In genomic region chr3:124097362-124098120, GRCh38 we compare ENCODE assay signal across 22 cellular contexts.
DNase-seq lines count a peak whose midpoint lies in the region; ATAC-seq and TF ChIP-seq lines count a peak whose summit lies in the region.
"Had no signal": no experiment of that assay in that cellular context is flagged by ENCODE, and none has a peak within 500 bp of the region (broad histone marks: within the 10 kb centered on the region; RNA-seq: fewer than 3 reads in every experiment).

No MANE protein-coding gene starts in this region.

- H4K20me1 ChIP-seq in GM23248 (ENCODE audit: insufficient read depth) (no peaks in the 10 kb centered on the region), SK-N-SH (ENCODE audit: insufficient read depth) (0 out of 2 replicates have a peak, but pooled peaks cover 5% of the 10 kb centered on the region)

- H3K4me2 ChIP-seq in GM23248 (ENCODE audit: unreplicated experiment) = no peak overlapping the region
- 0 out of 2 replicates have a peak overlapping the region, but pooled peaks have one; percentile 3 for H3K4me2 ChIP-seq in SK-N-SH
- H3K4me2 ChIP-seq: PC-9 had no signal

- ATAC-seq in HG03025 (IDR thresholded peaks at IDR 0.05; ENCODE audit: low FRiP score, unreplicated experiment) (no peak), GM19324 (IDR thresholded peaks at IDR 0.05; ENCODE audit: low FRiP score, unreplicated experiment) (no peak), left lobe of liver (no peak)
- ATAC-seq: activated CD4-positive, alpha-beta T cell treated with anti-CD3 and anti-CD28 coated beads for 36 hours; activated T-cell treated with anti-CD3 and anti-CD28 coated beads, Interleukin-2, amount 50 U/mL, for 72 hours; CD8-positive, alpha-beta T cell; natural killer cell had no signal

- H3K9me2 ChIP-seq in GM23248 (ENCODE audit: insufficient read depth) (no peaks in the 10 kb centered on the region), SK-N-SH (no peaks in the 10 kb centered on the region)

- no peak for TF ChIP-seq CTCF in SK-N-SH (IDR thresholded peaks at IDR 0.05)

- no peaks in the 10 kb centered on the region for H3K27me3 ChIP-seq in GM23248 (replicated peaks; ENCODE audit: insufficient read depth)
- no peaks in the 10 kb centered on the region for H3K27me3 ChIP-seq in SK-N-SH (ENCODE audit: insufficient read depth)
- H3K27me3 ChIP-seq: ovary, right atrium auricular region, transverse colon had no signal

- H3F3A ChIP-seq in GM23248 (ENCODE audit: insufficient read depth) (no peaks in the 10 kb centered on the region), SK-N-SH (replicated peaks; ENCODE audit: insufficient read depth) (peaks cover 6% of the 10 kb centered on the region)

- H3K36me3 ChIP-seq in GM23248 (ENCODE audit: low read depth) = no peaks in the 10 kb centered on the region
- no peaks in the 10 kb centered on the region for H3K36me3 ChIP-seq in SK-N-SH (replicated peaks in 1 of 2; ENCODE audit: control insufficient read depth in 1 of 2, insufficient read depth in 2 of 2, low read length in 1 of 2)
- H3K36me3 ChIP-seq: ovary, right atrium auricular region, transverse colon had no signal

- POLR2A ChIA-PET in SK-N-SH (lab: Yijun Ruan, JAX) = no interaction called here

- no peak overlapping the region for H2AFZ ChIP-seq in GM23248
- no peak overlapping the region for H2AFZ ChIP-seq in SK-N-SH (ENCODE audit: low read depth)
- H2AFZ ChIP-seq: PC-9 had no signal

- no peak for TF ChIP-seq RAD21 in SK-N-SH (IDR thresholded peaks at IDR 0.05; ENCODE audit: low read length)

- H3K79me2 ChIP-seq in GM23248 (ENCODE audit: insufficient read depth) = no peaks in the 10 kb centered on the region
- H3K79me2 ChIP-seq in SK-N-SH (ENCODE audit: insufficient read depth) = peaks cover 7% of the 10 kb centered on the region; the same call in 1 of the 2 replicates

- H3K27ac ChIP-seq in GM23248 (no peak overlapping the region), SK-N-SH (ENCODE audit: low read depth in 2 of 2, low read length in 1 of 2) (0 out of 4 replicates have a peak overlapping the region, but pooled peaks of 1 of the 2 experiments have one; percentile 2)
- H3K27ac ChIP-seq: ovary, PC-9, right atrium auricular region, transverse colon had no signal

- 74 to 77% methylated on average over 5 of the region's 5 CpGs for WGBS in GM23248 (ENCODE audit: low coverage in 1 of 2, low lambda C conversion rate in 2 of 2, missing lambda C conversion rate in 2 of 2), 2 experiments
- 74% methylated on average over 5 of the region's 5 CpGs for WGBS in SK-N-SH (ENCODE audit: low lambda C conversion rate)

- CTCF ChIA-PET in SK-N-SH (lab: Yijun Ruan, JAX) = interaction anchor here (0.7 to 4.9 kb wide), 6 partner anchors 10 to 188 kb away, joined by 3 to 28 read pairs (median 3); no protein-coding TSS in a partner anchor

- H3K9ac ChIP-seq in GM23248 (no peak overlapping the region), SK-N-SH (no peak overlapping the region)

- no peak for TF ChIP-seq EP300 in SK-N-SH (IDR thresholded peaks at IDR 0.05; ENCODE audit: borderline replicate concordance in 1 of 2, low read depth in 1 of 2, low read length in 1 of 2)

- H3K4me3 ChIP-seq in GM23248 = no peak overlapping the region
- H3K4me3 ChIP-seq in SK-N-SH (ENCODE audit: low read depth in 2 of 2, low read length in 1 of 2) = no peak overlapping the region
- H3K4me3 ChIP-seq: ovary, PC-9, right atrium auricular region, transverse colon had no signal

- DNase-seq in GM23248 = peak; percentile 41
- peak; percentile 50 for DNase-seq in NCI-H146 (lab: John Stamatoyannopoulos, UW)
- no peak for DNase-seq in SK-N-SH
- DNase-seq in glomerular visceral epithelial cell (ENCODE audit: extremely low spot score) = peak; percentile 21
- DNase-seq in NCI-H1092 (lab: John Stamatoyannopoulos, UW) = no peak
- DNase-seq in left lobe of liver (ENCODE audit: low spot score) = no peak
- DNase-seq: activated CD4-positive, alpha-beta T cell treated with anti-CD3 and anti-CD28 coated beads for 36 hours; activated naive CD4-positive, alpha-beta T cell treated with anti-CD3 and anti-CD28 coated beads, Interleukin-2, amount 10 ng/mL, durations not matched to agents 7 days and 5 days; activated T-cell treated with anti-CD3 and anti-CD28 coated beads, Interleukin-2, amount 50 U/mL, for 72 hours; CD8-positive, alpha-beta T cell; cerebellar nuclear complex; effector CD8-positive, alpha-beta T cell; Kasumi-1; natural killer cell; ovary; PC-9; SIG-M5; T-helper 1 cell; transverse colon had no signal

- H3K9me3 ChIP-seq in GM23248 (ENCODE audit: low read depth) (no peaks in the 10 kb centered on the region), SK-N-SH (no peaks in the 10 kb centered on the region)
- H3K9me3 ChIP-seq: ovary, right atrium auricular region, transverse colon had no signal

- in situ Hi-C loops in GM23248 (cut with MboI) = no loop called here

- H3K4me1 ChIP-seq in GM23248 (ENCODE audit: insufficient read depth) (no peaks in the 10 kb centered on the region), SK-N-SH (ENCODE audit: control insufficient read depth in 1 of 2, insufficient read depth in 2 of 2, low read depth in 1 of 2, low read length in 1 of 2) (peaks cover 3 to 5% of the 10 kb centered on the region in 2 experiments; a peak in 2 of 4 replicates)
- H3K4me1 ChIP-seq: right atrium auricular region, transverse colon had no signal

TF ChIP-seq in SK-N-SH, 30 proteins besides CTCF, POLR2A, EP300 and RAD21:
- peak; percentile 33; the same call in 1 of the 2 replicates for TF ChIP-seq PBX3 (IDR thresholded peaks at IDR 0.05)
- TF ChIP-seq FOSL2 (IDR thresholded peaks at IDR 0.05; ENCODE audit: borderline replicate concordance, low read depth) = peak; percentile 32; the same call in 1 of the 2 replicates
- TF ChIP-seq USF2 (IDR thresholded peaks at IDR 0.05; ENCODE audit: borderline replicate concordance, low read depth, low read length) = no peak
- TF ChIP-seq JUND (IDR thresholded peaks at IDR 0.05) = 0 out of 2 replicates have a peak, but pooled peaks have one; percentile 10
TF ChIP-seq in SK-N-SH: peak in this region for 3.

Comparison
In these comparisons a context has a peak if more than half of its experiments do, and no peak if none do; other contexts are left out.
1. DNase-seq: peak in GM23248 (single experiment), NCI-H146 (single experiment) and glomerular visceral epithelial cell (single experiment); none in SK-N-SH (single experiment), NCI-H1092 (single experiment) and left lobe of liver (single experiment).